In genomic region chr11:6315811-6316425, GRCh38 we compare ENCODE assay signal across 8 cellular contexts. TPM values are rescaled to one million over a fixed set of nuclear protein-coding genes. Genes with fewer than 3 reads are reported as not detected.
DNase-seq lines count a peak whose midpoint lies in the region; ATAC-seq, FAIRE-seq and TF ChIP-seq lines count a peak whose summit lies in the region.

No MANE protein-coding gene starts in this region.

- SMC1A ChIA-PET in GM12878 (lab: Charles Lee; ENCODE audit: uncharacterized antibody, unreplicated experiment) = interaction anchor here (0.9 to 4.1 kb wide), 10 partner anchors 9 to 292 kb away, joined by 4 to 26 read pairs (median 6); no protein-coding TSS in a partner anchor

- FAIRE-seq in GM12878 (lab: Jason Lieb, UNC) = peak; percentile 78

- BruUV-seq in GM12878 (replicated peaks; lab: Mats Ljungman, UMichigan) = no TSS peak

- H3K9ac ChIP-seq in OCI-LY3 (ENCODE audit: low read length) (no peak overlapping the region), GM12878 (ENCODE audit: control insufficient read depth, insufficient read depth, low read length) (no peak overlapping the region)

- RAD21 ChIA-PET in GM12878 (lab: Charles Lee; ENCODE audit: unreplicated experiment) = interaction anchor here (0.8 to 1.5 kb wide), 3 partner anchors 30 to 63 kb away, joined by 3 to 4 read pairs (median 3); no protein-coding TSS in a partner anchor

- H2AFZ ChIP-seq in OCI-LY3 (ENCODE audit: low read depth, low read length) (0 out of 2 replicates have a peak overlapping the region, but pooled peaks have one; percentile 48), GM12878 (ENCODE audit: control insufficient read depth, low read depth, low read length) (no peak overlapping the region)

- H3K27ac ChIP-seq in OCI-LY3 (ENCODE audit: low read length) = no peak overlapping the region
- no peak overlapping the region for H3K27ac ChIP-seq in GM12878 (ENCODE audit: control insufficient read depth, insufficient read depth)

- in situ Hi-C loops in GM12878 (cut with MboI) = no loop called here

- H3K27me3 ChIP-seq in OCI-LY3 (ENCODE audit: low read depth, low read length) (peaks cover 20% of the 10 kb centered on the region), GM12878 (replicated peaks in 1 of 2; ENCODE audit: control insufficient read depth in 2 of 2, insufficient read depth in 2 of 2, low read length in 1 of 2) (no peaks in the 10 kb centered on the region; a peak in 1 of 4 replicates)

- H3K36me3 ChIP-seq in OCI-LY3 (replicated peaks; ENCODE audit: low read depth, low read length) = no peaks in the 10 kb centered on the region
- no peaks in the 10 kb centered on the region; a peak in 1 of 4 replicates for H3K36me3 ChIP-seq in GM12878 (ENCODE audit: control insufficient read depth in 2 of 2, insufficient read depth in 2 of 2, low read length in 1 of 2)

- no peaks in the 10 kb centered on the region for H3K4me1 ChIP-seq in OCI-LY3 (ENCODE audit: low read length)
- peaks cover 15% of the 10 kb centered on the region for H3K4me1 ChIP-seq in GM12878 (ENCODE audit: control insufficient read depth, insufficient read depth, low read length)

- ATAC-seq in GM21390 (IDR thresholded peaks at IDR 0.05; ENCODE audit: unreplicated experiment) (peak; percentile 61), HG03571 (IDR thresholded peaks at IDR 0.05; ENCODE audit: unreplicated experiment) (peak; percentile 84), GM12878 (peak; percentile 86)

- CTCF ChIA-PET in GM12878 (lab: Yijun Ruan, JAX) = interaction anchor here (0.5 to 6.9 kb wide), 20 partner anchors 8 to 737 kb away, joined by 3 to 73 read pairs (median 6); no protein-coding TSS in a partner anchor

- H3K4me3 ChIP-seq in OCI-LY3 (ENCODE audit: low read length) = peak overlapping the region; percentile 64
- H3K4me3 ChIP-seq in GM12878 = no peak overlapping the region

- intact Hi-C loops in GM12878 (cut with micrococcal nuclease; ENCODE audit: unreplicated experiment) = loop anchor here (1.0 to 10.0 kb wide), 5 partner anchors 18 to 431 kb away; partner anchors contain the start of gene OR52E4

- peak; percentile 62 for DNase-seq in DMS 273 (lab: John Stamatoyannopoulos, UW; ENCODE audit: unreplicated experiment)
- DNase-seq in DMS 273 treated with DMSO at 0.1 percent for 48 hours (lab: John Stamatoyannopoulos, UW) = no peak
- DNase-seq in GM12878 (ENCODE audit: low read depth, low spot score) = no peak
- DNase-seq in islet precursor cell = peak; percentile 79
- peak; percentile 20 for DNase-seq in stimulated activated CD4-positive, alpha-beta T cell treated with anti-CD3 and anti-CD28 coated beads, Interleukin-1b, Interleukin-23, amount 100 ng/mL, for 48 hours

- H4K20me1 ChIP-seq in OCI-LY3 (ENCODE audit: insufficient read depth, low read length) (no peaks in the 10 kb centered on the region), GM12878 (ENCODE audit: control insufficient read depth, insufficient read depth) (no peaks in the 10 kb centered on the region)

- TF ChIP-seq EP300 in GM12878 (IDR thresholded peaks at IDR 0.05; ENCODE audit: borderline replicate concordance in 1 of 2, control insufficient read depth in 1 of 2, low read depth in 2 of 2, low read length in 2 of 2) = no peak

- POLR2A ChIA-PET in GM12878 (lab: Charles Lee) = no interaction called here

- no peaks in the 10 kb centered on the region for H3K79me2 ChIP-seq in OCI-LY3 (ENCODE audit: low read length)
- no peaks in the 10 kb centered on the region for H3K79me2 ChIP-seq in GM12878 (ENCODE audit: control insufficient read depth, insufficient read depth, low read length)

- peak overlapping the region; percentile 73 for H3K4me2 ChIP-seq in OCI-LY3 (ENCODE audit: low read length)
- H3K4me2 ChIP-seq in GM12878 (ENCODE audit: control insufficient read depth, insufficient read depth) = no peak overlapping the region

- WGBS in GM12878 (ENCODE audit: insufficient coverage, insufficient replicate concordance, low lambda C conversion rate, missing lambda C conversion rate) = 2% methylated on average over 10 of the region's 10 CpGs

- TF ChIP-seq CTCF in OCI-LY3 (IDR thresholded peaks at IDR 0.05; ENCODE audit: low read depth, low read length) (peak; percentile 86), GM12878 (IDR thresholded peaks at IDR 0.05 in 2 of 3, conservative IDR thresholded peaks at IDR 0.05 in 1 of 3; ENCODE audit: control insufficient read depth in 2 of 3, extremely low read depth in 1 of 3, insufficient read depth in 1 of 3, low read depth in 3 of 3, low read length in 3 of 3) (peak; percentile 78 to 88 (median 85))

- TF ChIP-seq POLR2A in GM12878 (IDR thresholded peaks at IDR 0.05; ENCODE audit: low read depth, low read length) = no peak

- peak; percentile 83 for TF ChIP-seq RAD21 in GM12878 (IDR thresholded peaks at IDR 0.05; ENCODE audit: insufficient read depth, low read depth, low read length)

- no peaks in the 10 kb centered on the region for H3K9me3 ChIP-seq in OCI-LY3 (ENCODE audit: insufficient read depth, low read length)
- no peaks in the 10 kb centered on the region for H3K9me3 ChIP-seq in GM12878 (replicated peaks; ENCODE audit: control insufficient read depth, insufficient read depth, low read length)

TF ChIP-seq in GM12878, 131 proteins besides CTCF, POLR2A, EP300 and RAD21:
- TF ChIP-seq JUNB (IDR thresholded peaks at IDR 0.05) (no peak), BHLHE40 (IDR thresholded peaks at IDR 0.05; ENCODE audit: borderline replicate concordance in 1 of 2, low read depth in 2 of 2, low read length in 1 of 2) (0 out of 4 replicates have a peak, but pooled peaks of 1 of the 2 experiments have one; percentile 19), YY1 (IDR thresholded peaks at IDR 0.05; ENCODE audit: low read depth, low read length) (0 out of 2 replicates have a peak, but pooled peaks have one; percentile 39), PAX5 (IDR thresholded peaks at IDR 0.05; ENCODE audit: borderline replicate concordance, low read depth, low read length) (no peak), BCL11A (IDR thresholded peaks at IDR 0.05; ENCODE audit: low read depth, low read length) (no peak), POU2F2 (IDR thresholded peaks at IDR 0.05; ENCODE audit: borderline replicate concordance, low read depth, low read length) (peak; percentile 24; the same call in 1 of the 3 replicates), SMARCA5 (IDR thresholded peaks at IDR 0.05) (0 out of 2 replicates have a peak, but pooled peaks have one; percentile 32), SMC3 (IDR thresholded peaks at IDR 0.05; ENCODE audit: borderline replicate concordance, low read length) (peak; percentile 78)

RNA-seq across cellular contexts. Expression of gene CAVIN3, which starts 4.4 kb away (rescaled TPM):
- not detected in 2 replicates for total RNA-seq in GM12878 (2013; cell fraction: nucleolus; rRNA removed)
- total RNA-seq in GM12878 (2014; rRNA removed) (8.5 and 8.6 TPM in 2 replicates), GM12878 (2014; rRNA removed; fragmentation: Illumina TruSeq; extraction: Trizol) (1.3 and 1.8 TPM in 2 replicates), GM12878 (2021) (7.8 and 8.6 TPM in 2 replicates)
- polyA plus RNA-seq in GM12878 (2011; ENCODE audit: low read depth) = 0.42 TPM
- polyA plus RNA-seq in GM12878 (2011; rRNA removed) (0.05 TPM in 1 of 2 replicates, not detected in the other), GM12878 (2014; fragmentation: Illumina TruSeq; extraction: Trizol) (0.79 and 1.4 TPM in 2 replicates), GM12878 (2014; fragmentation: Nextera tagmentation; extraction: Ambion mirVana) (under 1 TPM; 0.10 to 0.15 TPM), GM12878 (2014; rRNA removed) (7.3 and 7.7 TPM in 2 replicates), GM12878 (2016; fragmentation: Nextera tagmentation; extraction: Ambion mirVana) (10 to 100 TPM; 13.1 to 13.9 TPM)
- not detected in 2 replicates for polyA plus RNA-seq in GM12878 (2011; cell fraction: cytosol; rRNA removed)
- polyA plus RNA-seq in GM12878 (2011; cell fraction: nucleus; rRNA removed) = not detected in 2 replicates
- polyA plus RNA-seq in GM12878 (2012) = 1.6 and 2.2 TPM in 2 replicates
- not detected in 2 replicates for polyA minus RNA-seq in GM12878 (2011; rRNA and poly(A)+ RNA removed)
- polyA minus RNA-seq in GM12878 (2011; cell fraction: cytosol; rRNA and poly(A)+ RNA removed) = 0.83 and 1.1 TPM in 2 replicates
- not detected in 2 replicates for polyA minus RNA-seq in GM12878 (2011; cell fraction: nucleus; rRNA and poly(A)+ RNA removed)

RNA-seq across cellular contexts. Expression of gene CCKBR, which starts 56.3 kb away (rescaled TPM):
- total RNA-seq in GM12878 (2013; cell fraction: nucleolus; rRNA removed) = not detected in 2 replicates
- total RNA-seq in GM12878 (2014; rRNA removed) = not detected in 2 replicates
- total RNA-seq in GM12878 (2014; rRNA removed; fragmentation: Illumina TruSeq; extraction: Trizol) = not detected in 2 replicates
- not detected in 2 replicates for total RNA-seq in GM12878 (2021)
- polyA plus RNA-seq in GM12878 (2011; ENCODE audit: low read depth) = not detected
- polyA plus RNA-seq in GM12878 (2011; rRNA removed) = not detected in 2 replicates
- not detected in 2 replicates for polyA plus RNA-seq in GM12878 (2011; cell fraction: cytosol; rRNA removed)
- not detected in 2 replicates for polyA plus RNA-seq in GM12878 (2011; cell fraction: nucleus; rRNA removed)
- not detected in 2 replicates for polyA plus RNA-seq in GM12878 (2012)
- polyA plus RNA-seq in GM12878 (2014; fragmentation: Illumina TruSeq; extraction: Trizol) = not detected in 2 replicates
- not detected for polyA plus RNA-seq in GM12878 (2014; fragmentation: Nextera tagmentation; extraction: Ambion mirVana)
- polyA plus RNA-seq in GM12878 (2014; rRNA removed) = not detected in 2 replicates
- polyA plus RNA-seq in GM12878 (2016; fragmentation: Nextera tagmentation; extraction: Ambion mirVana) = not detected
- not detected in 2 replicates for polyA minus RNA-seq in GM12878 (2011; rRNA and poly(A)+ RNA removed)
- not detected in 2 replicates for polyA minus RNA-seq in GM12878 (2011; cell fraction: cytosol; rRNA and poly(A)+ RNA removed)
- polyA minus RNA-seq in GM12878 (2011; cell fraction: nucleus; rRNA and poly(A)+ RNA removed) = not detected in 2 replicates

Comparison
In these comparisons a context has a peak if more than half of its experiments do, and no peak if none do; other contexts are left out.
1. DNase-seq: peak in DMS 273 (single experiment), islet precursor cell (single experiment) and stimulated activated CD4-positive, alpha-beta T cell treated with anti-CD3 and anti-CD28 coated beads, Interleukin-1b, Interleukin-23, amount 100 ng/mL, for 48 hours (single experiment); none in DMS 273 treated with DMSO at 0.1 percent for 48 hours (single experiment) and GM12878 (single experiment).
2. Peak in every context shown above with its lines, with median percentiles within 50 percentile points of each other: ATAC-seq.